In the genomic region with DNA sequence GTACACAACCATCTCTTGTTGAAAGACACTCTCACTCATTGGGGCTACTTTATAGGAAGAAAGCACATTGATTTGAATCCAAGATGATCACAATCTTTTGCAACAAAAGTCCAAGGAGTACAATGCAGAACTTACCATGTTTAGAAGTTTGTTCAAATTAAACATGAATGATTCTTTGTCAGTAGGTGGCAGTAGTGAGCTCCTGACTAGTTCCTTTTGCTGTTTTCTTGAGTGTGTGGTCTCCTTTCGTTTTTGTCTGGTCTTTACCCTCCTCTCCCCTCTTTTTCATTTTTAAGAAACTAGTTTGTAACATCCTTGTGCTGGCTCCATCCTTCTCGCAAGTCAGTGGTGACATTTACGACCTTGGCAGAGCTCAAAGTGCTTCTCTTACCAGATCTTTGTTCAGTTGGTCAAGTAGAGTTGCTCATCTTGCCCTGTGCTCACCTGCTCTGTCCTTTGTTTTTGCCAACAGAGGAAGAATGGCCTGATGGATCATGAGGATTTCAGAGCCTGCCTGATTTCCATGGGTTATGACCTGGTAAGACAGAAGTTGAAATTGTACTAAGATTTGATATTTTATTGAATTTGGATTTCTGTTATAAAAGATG, we compare ENCODE assay signal across 8 cellular contexts. TPM values are rescaled to one million over a fixed set of nuclear protein-coding genes. Genes with fewer than 3 reads are reported as not detected.
A peak's percentile ranks its signal among the peaks of the same experiment; 100 is the strongest.
DNase-seq lines count a peak whose midpoint lies in the region; ATAC-seq and TF ChIP-seq lines count a peak whose summit lies in the region.

No MANE protein-coding gene starts in this region.

- H3K36me3 ChIP-seq in KMS-11 (ENCODE audit: insufficient read depth) (no peaks in the 10 kb centered on the region), stomach (peaks cover 0 to 18% (median 5%) of the 10 kb centered on the region in 4 donors)

- H3K27me3 ChIP-seq in KMS-11 (ENCODE audit: insufficient read depth, low read depth), result no peaks in the 10 kb centered on the region
- H3K27me3 ChIP-seq in stomach, result no peaks in the 10 kb centered on the region

- intact Hi-C loops in CD14-positive monocyte (cut with micrococcal nuclease) (no loop called here), stomach (cut with DNase I; ENCODE audit: low total_unique reads) (loop anchor here (10.0 kb wide), 1 partner anchor 805 kb away; no protein-coding TSS in a partner anchor)

- no peak overlapping the region for H3K9ac ChIP-seq in KMS-11

- peak overlapping the region in 1 of 2 donors; percentile 58 for H3K4me3 Mint-ChIP-seq in CD14-positive monocyte
- no peak overlapping the region for H3K4me3 Mint-ChIP-seq in WTC11

- H3K27me3 Mint-ChIP-seq in CD14-positive monocyte (ENCODE audit: low read depth in 3 of 3) (peaks cover 0 to 4% (median 2%) of the 10 kb centered on the region in 3 donors), WTC11 (ENCODE audit: low read depth) (no peaks in the 10 kb centered on the region)

- WGBS in stomach, 5 donors, result 32 to 46% (median 40%) methylated on average over 3 of the region's 3 CpGs

- H3K4me3 ChIP-seq in KMS-11 (IDR thresholded peaks at IDR 0.05; ENCODE audit: insufficient read depth, low read depth, low read length) (no peak overlapping the region), stomach (no peak overlapping the region)

- H3K36me3 Mint-ChIP-seq in CD14-positive monocyte, result no peaks in the 10 kb centered on the region
- peaks cover 7% of the 10 kb centered on the region; the same call in 1 of the 2 replicates for H3K36me3 Mint-ChIP-seq in WTC11

- no peaks in the 10 kb centered on the region for H3K4me1 ChIP-seq in KMS-11 (ENCODE audit: low read depth, poor library complexity, severe bottlenecking)
- H3K4me1 ChIP-seq in stomach, result peaks cover 0 to under 1% (median 0%) of the 10 kb centered on the region in 4 donors

- H3K27ac ChIP-seq in KMS-11, result no peak overlapping the region
- H3K27ac ChIP-seq in stomach, result no peak overlapping the region

- H3K79me2 ChIP-seq in KMS-11 (ENCODE audit: insufficient read depth, low read depth), result no peaks in the 10 kb centered on the region

- POLR2A ChIA-PET in WTC11 (lab: Charles Lee), result no interaction called here

- no peaks in the 10 kb centered on the region for H4K20me1 ChIP-seq in KMS-11 (ENCODE audit: insufficient read depth)

- H3K27ac Mint-ChIP-seq in CD14-positive monocyte, result no peak overlapping the region
- no peak overlapping the region for H3K27ac Mint-ChIP-seq in WTC11

- H3K9me3 ChIP-seq in stomach, result no peaks in the 10 kb centered on the region

- CTCF ChIA-PET in WTC11 (lab: Charles Lee), result interaction anchor here (0.6 to 2.3 kb wide), 27 partner anchors 9 to 803 kb away, joined by 3 to 22 read pairs (median 3); a partner anchor contains a TSS

- in situ Hi-C loops in GM13976 (cut with MboI; ENCODE audit: low sequenced_read_pairs, unreplicated experiment), result no loop called here

- H2AFZ ChIP-seq in KMS-11 (ENCODE audit: low read depth), result peak overlapping the region; percentile 51

- H3K9me3 Mint-ChIP-seq in CD14-positive monocyte, result no peaks in the 10 kb centered on the region
- H3K9me3 Mint-ChIP-seq in WTC11, result no peaks in the 10 kb centered on the region

- DNase-seq in CD14-positive monocyte (ENCODE audit: low spot score) (no peak), GM13976 (ENCODE audit: low spot score) (peak; percentile 69), WTC11 (ENCODE audit: low spot score) (no peak), hepatic stellate cell (ENCODE audit: low spot score) (peak; percentile 17), stomach (no peak), NCI-H2029 treated with DMSO at 0.1 percent for 48 hours (lab: John Stamatoyannopoulos, UW) (no peak)

- ATAC-seq in WTC11 (peak; percentile 58), GM18867 (IDR thresholded peaks at IDR 0.05; ENCODE audit: unreplicated experiment) (no peak)

- no peak for TF ChIP-seq EP300 in stomach (IDR thresholded peaks at IDR 0.05)

- no peak for TF ChIP-seq POLR2A in stomach (IDR thresholded peaks at IDR 0.05)

- H3K4me1 Mint-ChIP-seq in CD14-positive monocyte, result peaks cover 3% of the 10 kb centered on the region
- H3K4me1 Mint-ChIP-seq in WTC11, result no peaks in the 10 kb centered on the region

- TF ChIP-seq CTCF in CD14-positive monocyte (IDR thresholded peaks at IDR 0.05) (peak; percentile 88), GM13976 (IDR thresholded peaks at IDR 0.05; ENCODE audit: borderline replicate concordance, control extremely low read depth, extremely low read depth, insufficient read depth, missing control alignments) (peak; percentile 35), KMS-11 (conservative IDR thresholded peaks at IDR 0.05; ENCODE audit: low read depth, low read length) (peak; percentile 91), WTC11 (IDR thresholded peaks at IDR 0.05) (peak; percentile 69), stomach (IDR thresholded peaks at IDR 0.05) (peak in 4 of 7 experiments; percentile 39 to 62 (median 49))

- H3K4me2 ChIP-seq in KMS-11, result no peak overlapping the region

TF ChIP-seq in WTC11, 78 proteins besides CTCF, POLR2A, EP300 and RAD21:
- TF ChIP-seq, protein P1, sequence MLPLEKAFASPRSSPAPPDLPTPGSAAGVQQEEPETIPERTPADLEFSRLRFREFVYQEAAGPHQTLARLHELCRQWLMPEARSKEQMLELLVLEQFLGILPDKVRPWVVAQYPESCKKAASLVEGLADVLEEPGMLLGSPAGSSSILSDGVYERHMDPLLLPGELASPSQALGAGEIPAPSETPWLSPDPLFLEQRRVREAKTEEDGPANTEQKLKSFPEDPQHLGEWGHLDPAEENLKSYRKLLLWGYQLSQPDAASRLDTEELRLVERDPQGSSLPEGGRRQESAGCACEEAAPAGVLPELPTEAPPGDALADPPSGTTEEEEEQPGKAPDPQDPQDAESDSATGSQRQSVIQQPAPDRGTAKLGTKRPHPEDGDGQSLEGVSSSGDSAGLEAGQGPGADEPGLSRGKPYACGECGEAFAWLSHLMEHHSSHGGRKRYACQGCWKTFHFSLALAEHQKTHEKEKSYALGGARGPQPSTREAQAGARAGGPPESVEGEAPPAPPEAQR (CRISPR knock-in tag; IDR thresholded peaks at IDR 0.05), result no peak
- TF ChIP-seq, protein P2, sequence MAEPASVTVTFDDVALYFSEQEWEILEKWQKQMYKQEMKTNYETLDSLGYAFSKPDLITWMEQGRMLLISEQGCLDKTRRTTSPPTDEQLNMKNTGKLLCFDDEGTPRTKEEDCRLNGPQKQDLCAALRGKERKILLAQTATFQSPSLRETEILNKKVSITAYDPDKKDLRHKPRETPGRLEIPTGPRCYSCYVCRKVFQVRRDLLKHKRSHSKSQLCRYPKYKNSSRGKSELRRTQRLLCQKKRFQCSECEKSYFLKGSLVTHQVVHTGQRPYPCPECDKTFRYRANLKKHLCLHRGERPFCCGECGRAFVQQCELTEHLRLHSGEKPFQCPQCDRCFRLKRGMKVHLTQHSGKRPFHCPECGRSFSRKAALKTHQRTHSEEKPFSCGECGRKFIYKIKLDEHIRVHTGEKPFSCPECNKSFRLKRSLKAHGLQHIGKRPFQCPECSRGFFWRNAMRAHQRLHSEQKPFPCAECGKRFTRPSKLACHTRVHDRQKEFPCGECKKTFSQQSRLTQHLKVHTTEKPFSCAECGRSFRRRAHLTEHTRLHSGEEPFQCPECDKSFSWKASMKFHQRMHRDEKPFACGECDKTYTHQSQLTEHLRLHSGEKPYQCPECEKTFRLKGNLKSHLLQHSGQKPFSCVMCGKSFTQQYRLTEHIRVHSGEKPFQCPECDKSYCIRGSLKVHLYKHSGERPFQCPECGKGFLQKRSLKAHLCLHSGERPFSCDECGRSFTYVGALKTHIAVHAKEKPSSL (CRISPR knock-in tag; conservative IDR thresholded peaks at IDR 0.05), result no peak

RNA-seq across cellular contexts. Expression of a gene that starts 35.7 kb away (rescaled TPM):
- 1 to 10 TPM; 3.4 to 5.4 TPM for polyA plus RNA-seq in CD14-positive monocyte
- total RNA-seq in WTC11 (2021), result 27.5 to 36.1 TPM (median 34.5 TPM) in 3 replicates
- total RNA-seq in stomach, result 10 to 100 TPM; 22.2 to 57.3 (median 27.2) TPM
- polyA plus RNA-seq in stomach, result 1 to 10 TPM; 3.1 to 4.3 (median 3.7) TPM

Comparison
In these comparisons a context has a peak if more than half of its experiments do, and no peak if none do; other contexts are left out.
1. DNase-seq: peak in GM13976 (single experiment) and hepatic stellate cell (single experiment); none in CD14-positive monocyte (single experiment), WTC11 (single experiment), stomach (single experiment) and NCI-H2029 treated with DMSO at 0.1 percent for 48 hours (single experiment).
2. CTCF ChIP-seq: peak in every context shown above with its lines; median percentile 91 in KMS-11; 88 in CD14-positive monocyte; 69 in WTC11; 49 in stomach; 35 in GM13976.